In the genomic region with DNA sequence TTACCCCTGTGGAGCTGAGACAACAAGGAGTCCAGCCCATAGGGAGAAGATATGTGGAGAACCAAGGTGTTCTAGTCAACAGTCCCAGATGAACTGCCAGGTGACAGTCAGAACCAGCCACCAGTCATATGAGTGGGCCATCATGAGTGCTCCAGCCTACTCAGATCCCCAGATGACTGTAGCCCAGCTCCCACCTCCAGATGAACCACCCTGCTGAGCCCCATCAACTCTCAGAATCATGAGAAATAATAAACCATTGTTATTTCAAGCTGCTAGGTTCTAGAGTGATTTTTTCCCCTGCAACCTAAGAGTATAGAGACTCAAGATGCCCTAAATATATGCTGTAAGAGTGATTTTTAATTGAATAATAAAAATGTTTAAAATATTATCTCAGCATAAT, we compare ENCODE assay signal across 8 cellular contexts.
"Had no signal": no experiment of that assay in that cellular context is flagged by ENCODE, and none has a peak within 500 bp of the region (broad histone marks: within the 10 kb centered on the region; RNA-seq: fewer than 3 reads in every experiment).

No MANE protein-coding gene starts in this region.

- FAIRE-seq: G401.6, GM12878, GM12891, GM12892, GM18507, GM19239 had no signal

- ATAC-seq: GM12878 had no signal

- H3K4me3 ChIP-seq: GM12878 had no signal

- DNase-seq: GDM1, GF-D8 had no signal
